ENCODE assay signal across 27 cellular contexts in genomic region chr12:131613678-131614077, GRCh38.
DNase-seq lines count a peak whose midpoint lies in the region; ATAC-seq and TF ChIP-seq lines count a peak whose summit lies in the region.
"Had no signal": no experiment of that assay in that cellular context is flagged by ENCODE, and none has a peak within 500 bp of the region (broad histone marks: within the 10 kb centered on the region; RNA-seq: fewer than 3 reads in every experiment).

No MANE protein-coding gene starts in this region.

- DNase-seq in natural killer cell treated with Interleukin-12 subunit alpha and Interleukin-12 subunit beta and Interleukin-15 and Interleukin-18, amount 100 ng/mL, for 72 hours (ENCODE audit: low spot score): peak; percentile 54
- DNase-seq in natural killer cell (no peak), NOMO-1 treated with DMSO at 0.1 percent for 48 hours (lab: John Stamatoyannopoulos, UW; ENCODE audit: unreplicated experiment) (peak; percentile 56), SIG-M5 (lab: John Stamatoyannopoulos, UW) (no peak), RWPE1 (ENCODE audit: low spot score) (no peak), heart right ventricle (no peak)
- DNase-seq: activated CD4-positive, alpha-beta T cell treated with anti-CD3 and anti-CD28 coated beads, Interleukin-2, amount 50 U/mL, for 1 hour; activated T-cell treated with anti-CD3 and anti-CD28 coated beads, Interleukin-2, amount 50 U/mL, for 48 hours; BE2C; COR-L47; DMS79; gastrocnemius medialis; GF-D8; mesendoderm; NCI-H1436; NCI-H2081 treated with DMSO at 0.1 percent for 48 hours; NCI-H226; NCI-H69; PC-3; Right ventricle myocardium superior; stimulated activated naive CD8-positive, alpha-beta T cell treated with anti-CD3 and anti-CD28 coated beads, Interleukin-15, amount 100 ng/mL, for 72 hours; tibial artery had no signal

- H3K4me1 Mint-ChIP-seq in natural killer cell treated with Interleukin-12 subunit alpha and Interleukin-12 subunit beta and Interleukin-15 and Interleukin-18, amount 100 ng/mL, for 72 hours (ENCODE audit: low read depth in 2 of 2): peaks cover 13% of the 10 kb centered on the region in 2 donors
- H3K4me1 Mint-ChIP-seq in natural killer cell: peaks cover 12% of the 10 kb centered on the region in 2 donors
- peaks cover 24% of the 10 kb centered on the region for H3K4me1 Mint-ChIP-seq in dendritic cell treated with granulocyte-macrophage colony-stimulating factor and Interleukin-4, amounts not matched to agents 40 ng/mL and 50 ng/mL, for 4 days (ENCODE audit: low read depth)

- H3K36me3 ChIP-seq in heart right ventricle: no peaks in the 10 kb centered on the region
- H3K36me3 ChIP-seq: BE2C, gastrocnemius medialis, HAP-1, tibial artery had no signal

- H3K4me1 ChIP-seq in heart right ventricle: peaks cover 0 to 8% (median 0%) of the 10 kb centered on the region in 9 donors
- H3K4me1 ChIP-seq: BE2C, gastrocnemius medialis, HAP-1 had no signal

- CTCF ChIA-PET in RWPE1 (lab: Yijun Ruan, JAX): interaction anchor here (0.7 kb wide), 1 partner anchor 509 kb away, joined by 3 read pairs; no protein-coding TSS in a partner anchor

- H3K27me3 Mint-ChIP-seq in natural killer cell treated with Interleukin-12 subunit alpha and Interleukin-12 subunit beta and Interleukin-15 and Interleukin-18, amount 100 ng/mL, for 72 hours: no peaks in the 10 kb centered on the region
- H3K27me3 Mint-ChIP-seq in natural killer cell (ENCODE audit: low read depth in 2 of 2): peaks cover 6 to 7% of the 10 kb centered on the region in 2 donors
- peaks cover 38% of the 10 kb centered on the region for H3K27me3 Mint-ChIP-seq in dendritic cell treated with granulocyte-macrophage colony-stimulating factor and Interleukin-4, amounts not matched to agents 40 ng/mL and 50 ng/mL, for 4 days

- no peaks in the 10 kb centered on the region for H3K9me3 ChIP-seq in heart right ventricle
- H3K9me3 ChIP-seq: BE2C, gastrocnemius medialis, HAP-1, tibial artery had no signal

- POLR2A ChIA-PET in RWPE1 (lab: Yijun Ruan, JAX; ENCODE audit: low non-redundant PET): no interaction called here

- H3K27me3 ChIP-seq in heart right ventricle: peaks cover 0 to 63% (median 30%) of the 10 kb centered on the region in 7 donors
- H3K27me3 ChIP-seq: BE2C had no signal

- WGBS in heart right ventricle, 2 donors: 84 to 92% methylated on average over 13 of the region's 13 CpGs

- no peaks in the 10 kb centered on the region for H3K9me3 Mint-ChIP-seq in natural killer cell treated with Interleukin-12 subunit alpha and Interleukin-12 subunit beta and Interleukin-15 and Interleukin-18, amount 100 ng/mL, for 72 hours
- no peaks in the 10 kb centered on the region for H3K9me3 Mint-ChIP-seq in natural killer cell
- H3K9me3 Mint-ChIP-seq in dendritic cell treated with granulocyte-macrophage colony-stimulating factor and Interleukin-4, amounts not matched to agents 40 ng/mL and 50 ng/mL, for 4 days: no peaks in the 10 kb centered on the region
- H3K9me3 Mint-ChIP-seq: stimulated activated naive CD8-positive, alpha-beta T cell treated with anti-CD3 and anti-CD28 coated beads, Interleukin-15, amount 100 ng/mL, for 72 hours had no signal

- H3K4me3 ChIP-seq in heart right ventricle: no peak overlapping the region
- H3K4me3 ChIP-seq: gastrocnemius medialis, HAP-1, tibial artery had no signal

- H3K27ac ChIP-seq in RWPE1 (no peak overlapping the region), heart right ventricle (no peak overlapping the region)
- H3K27ac ChIP-seq: gastrocnemius medialis, tibial artery, VCaP had no signal

- no peak for TF ChIP-seq CTCF in natural killer cell (IDR thresholded peaks at IDR 0.05)
- TF ChIP-seq CTCF in RWPE1 (conservative IDR thresholded peaks at IDR 0.05; ENCODE audit: low read depth): no peak
- no peak for TF ChIP-seq CTCF in heart right ventricle (IDR thresholded peaks at IDR 0.05)

- no peak for ATAC-seq in natural killer cell treated with Interleukin-12 subunit alpha and Interleukin-12 subunit beta and Interleukin-15 and Interleukin-18, amount 100 ng/mL, for 72 hours
- ATAC-seq in natural killer cell: no peak
- no peak for ATAC-seq in heart right ventricle
- ATAC-seq in GM19397 (IDR thresholded peaks at IDR 0.05; ENCODE audit: unreplicated experiment): no peak
- ATAC-seq: gastrocnemius medialis; left lobe of liver; PC-3; stimulated activated naive CD8-positive, alpha-beta T cell treated with anti-CD3 and anti-CD28 coated beads, Interleukin-15, amount 100 ng/mL, for 72 hours had no signal

- intact Hi-C loops in natural killer cell (cut with micrococcal nuclease): no loop called here
- intact Hi-C loops in dendritic cell treated with granulocyte-macrophage colony-stimulating factor and Interleukin-4, amounts not matched to agents 40 ng/mL and 50 ng/mL, for 4 days (cut with micrococcal nuclease): loop anchor here (5.0 kb wide), 1 partner anchor 214 kb away; the partner anchor contains the start of gene MMP17
- intact Hi-C loops in heart right ventricle (cut with DNase I): loop anchor here in 2 of 10 donors (10.0 kb wide), 2 partner anchors 211 to 391 kb away; partner anchors contain the start of gene MMP17 (in 1 of the 2)

- no peaks in the 10 kb centered on the region for H3K36me3 Mint-ChIP-seq in natural killer cell treated with Interleukin-12 subunit alpha and Interleukin-12 subunit beta and Interleukin-15 and Interleukin-18, amount 100 ng/mL, for 72 hours
- no peaks in the 10 kb centered on the region for H3K36me3 Mint-ChIP-seq in natural killer cell
- H3K36me3 Mint-ChIP-seq in dendritic cell treated with granulocyte-macrophage colony-stimulating factor and Interleukin-4, amounts not matched to agents 40 ng/mL and 50 ng/mL, for 4 days (ENCODE audit: low read depth): no peaks in the 10 kb centered on the region

- no peak overlapping the region for H3K4me3 Mint-ChIP-seq in natural killer cell treated with Interleukin-12 subunit alpha and Interleukin-12 subunit beta and Interleukin-15 and Interleukin-18, amount 100 ng/mL, for 72 hours
- no peak overlapping the region for H3K4me3 Mint-ChIP-seq in natural killer cell
- no peak overlapping the region for H3K4me3 Mint-ChIP-seq in dendritic cell treated with granulocyte-macrophage colony-stimulating factor and Interleukin-4, amounts not matched to agents 40 ng/mL and 50 ng/mL, for 4 days
- H3K4me3 Mint-ChIP-seq: stimulated activated naive CD8-positive, alpha-beta T cell treated with anti-CD3 and anti-CD28 coated beads, Interleukin-15, amount 100 ng/mL, for 72 hours had no signal

- no peak overlapping the region for H3K27ac Mint-ChIP-seq in natural killer cell treated with Interleukin-12 subunit alpha and Interleukin-12 subunit beta and Interleukin-15 and Interleukin-18, amount 100 ng/mL, for 72 hours
- no peak overlapping the region for H3K27ac Mint-ChIP-seq in natural killer cell
- H3K27ac Mint-ChIP-seq in dendritic cell treated with granulocyte-macrophage colony-stimulating factor and Interleukin-4, amounts not matched to agents 40 ng/mL and 50 ng/mL, for 4 days: peak overlapping the region; percentile 58
- H3K27ac Mint-ChIP-seq: stimulated activated naive CD8-positive, alpha-beta T cell treated with anti-CD3 and anti-CD28 coated beads, Interleukin-15, amount 100 ng/mL, for 72 hours had no signal

Comparison
In these comparisons a context has a peak if more than half of its experiments do, and no peak if none do; other contexts are left out.
1. DNase-seq: peak in natural killer cell treated with Interleukin-12 subunit alpha and Interleukin-12 subunit beta and Interleukin-15 and Interleukin-18, amount 100 ng/mL, for 72 hours (single experiment) and NOMO-1 treated with DMSO at 0.1 percent for 48 hours (single experiment); none in natural killer cell (single experiment), SIG-M5 (single experiment), RWPE1 (single experiment) and heart right ventricle (0 of 2).